In genomic region chr19:15417699-15418098, GRCh38 we compare ENCODE assay signal across 8 cellular contexts. TPM values are rescaled to one million over a fixed set of nuclear protein-coding genes. Genes with fewer than 3 reads are reported as not detected.
DNase-seq lines count a peak whose midpoint lies in the region; ATAC-seq and TF ChIP-seq lines count a peak whose summit lies in the region.

No MANE protein-coding gene starts in this region.

- peak overlapping the region; percentile 74 for H3K27ac ChIP-seq in 22Rv1
- peak overlapping the region; percentile 89; the same call in 1 of the 2 replicates for H3K27ac ChIP-seq in HCT116 (ENCODE audit: low read depth, low read length)
- H3K27ac ChIP-seq in angular gyrus (ENCODE audit: low read depth, low read length) = peak overlapping the region; percentile 42
- peak overlapping the region; percentile 59 for H3K27ac ChIP-seq in temporal lobe (ENCODE audit: low read depth, low read length)

- CTCF ChIA-PET in HCT116 (lab: Charles Lee) = interaction anchor here (5.7 kb wide), 1 partner anchor 137 kb away, joined by 68 read pairs; no protein-coding TSS in a partner anchor

- peak overlapping the region; percentile 99 for H3K9ac ChIP-seq in HCT116 (ENCODE audit: low read length)

- ATAC-seq in HCT116 = no peak
- ATAC-seq in GM21515 (IDR thresholded peaks at IDR 0.05; ENCODE audit: unreplicated experiment) = no peak

- no peak for TF ChIP-seq CTCF in 22Rv1 (IDR thresholded peaks at IDR 0.05)
- no peak for TF ChIP-seq CTCF in HCT116 (IDR thresholded peaks at IDR 0.05 in 2 of 3, conservative IDR thresholded peaks at IDR 0.05 in 1 of 3; ENCODE audit: borderline replicate concordance in 1 of 3, insufficient read depth in 1 of 3, low read depth in 2 of 3, low read length in 2 of 3)
- no peak for TF ChIP-seq CTCF in kidney epithelial cell (IDR thresholded peaks at IDR 0.05; ENCODE audit: insufficient read depth, low read length, poor library complexity, severe bottlenecking)

- peak overlapping the region; percentile 96 to 100 for H3K4me3 ChIP-seq in HCT116 (replicated peaks in 1 of 2; ENCODE audit: low read depth in 1 of 2, low read length in 2 of 2)
- H3K4me3 ChIP-seq in kidney epithelial cell (ENCODE audit: low read depth, low read length) = peak overlapping the region; percentile 100

- no peak for TF ChIP-seq RAD21 in HCT116 (IDR thresholded peaks at IDR 0.05; ENCODE audit: low read depth)

- H3K4me1 ChIP-seq in HCT116 (ENCODE audit: control insufficient read depth in 1 of 2, insufficient read depth in 2 of 2, low read length in 2 of 2) = peaks cover 15 to 16% of the 10 kb centered on the region in 2 experiments; a peak in 3 of 4 replicates

- no peak for TF ChIP-seq POLR2A in HCT116 (IDR thresholded peaks at IDR 0.05; ENCODE audit: borderline replicate concordance, extremely low read depth, insufficient read depth, insufficient read length)

- TSS peak; percentile 48 for BruUV-seq in HCT116 (replicated peaks; lab: Mats Ljungman, UMichigan)

- intact Hi-C loops in HCT116 (cut with micrococcal nuclease) = loop anchor here (2.0 kb wide), 1 partner anchor 37 kb away; no protein-coding TSS in a partner anchor

- H3K36me3 ChIP-seq in HCT116 (ENCODE audit: control insufficient read depth in 1 of 2, insufficient read depth in 2 of 2, low read length in 2 of 2) = peaks cover 2 to 7% of the 10 kb centered on the region in 2 experiments; a peak in 2 of 4 replicates
- no peaks in the 10 kb centered on the region for H3K36me3 ChIP-seq in kidney epithelial cell (ENCODE audit: control insufficient read depth, insufficient read depth, low read length)

- H3K27me3 ChIP-seq in HCT116 (ENCODE audit: insufficient read depth, low read length) (no peaks in the 10 kb centered on the region), kidney epithelial cell (ENCODE audit: control insufficient read depth, insufficient read depth, low read length) (no peaks in the 10 kb centered on the region)

- no peak for DNase-seq in HCT116 (ENCODE audit: low read depth, low spot score)
- no peak for DNase-seq in kidney epithelial cell (ENCODE audit: low read depth)
- no peak for DNase-seq in DMS53 (lab: John Stamatoyannopoulos, UW)
- no peak for DNase-seq in middle frontal gyrus (ENCODE audit: extremely low spot score, low spot score)

- H4K20me1 ChIP-seq in HCT116 (ENCODE audit: insufficient read depth) = peaks cover 8% of the 10 kb centered on the region; the same call in 1 of the 2 replicates

- H3K4me2 ChIP-seq in HCT116 (ENCODE audit: low read length) = peak overlapping the region; percentile 98

- no peaks in the 10 kb centered on the region for H3K9me3 ChIP-seq in HCT116 (ENCODE audit: control insufficient read depth in 1 of 2, insufficient read depth in 1 of 2, low read depth in 1 of 2, low read length in 2 of 2)

- peaks cover 59% of the 10 kb centered on the region for H3K79me2 ChIP-seq in HCT116 (ENCODE audit: insufficient read depth, low read length)

- RAD21 ChIA-PET in HCT116 (lab: Charles Lee; ENCODE audit: low non-redundant PET in 1 of 2, low total read pairs in 2 of 2, uncharacterized antibody in 2 of 2, unreplicated experiment in 2 of 2) = no interaction called here

- H2AFZ ChIP-seq in HCT116 (ENCODE audit: low read depth, low read length, poor library complexity, severe bottlenecking) = no peak overlapping the region

- no peaks in the 10 kb centered on the region for H3K9me2 ChIP-seq in HCT116 (ENCODE audit: insufficient read depth)

- POLR2A ChIA-PET in HCT116 (lab: Charles Lee) = interaction anchor here (0.6 to 1.0 kb wide), 3 partner anchors 25 to 48 kb away, joined by 3 to 5 read pairs (median 4); partner anchors contain the start of gene AKAP8

TF ChIP-seq in HCT116, 20 proteins besides CTCF, POLR2A, EP300 and RAD21:
- TF ChIP-seq SP1 (IDR thresholded peaks at IDR 0.05; ENCODE audit: low read depth) (no peak), JUND (IDR thresholded peaks at IDR 0.05) (no peak), ZFX (IDR thresholded peaks at IDR 0.05) (no peak), MAX (IDR thresholded peaks at IDR 0.05) (no peak), ZNF274 (IDR thresholded peaks at IDR 0.05; ENCODE audit: low read depth, low read length) (no peak), TCF7L2 (IDR thresholded peaks at IDR 0.05; ENCODE audit: borderline replicate concordance, extremely low read depth, insufficient read depth, insufficient read length) (no peak), ATF3 (IDR thresholded peaks at IDR 0.05) (no peak), ELF1 (IDR thresholded peaks at IDR 0.05; ENCODE audit: borderline replicate concordance, low read depth) (no peak), EGR1 (IDR thresholded peaks at IDR 0.05; ENCODE audit: low read depth) (no peak), YY1 (IDR thresholded peaks at IDR 0.05; ENCODE audit: extremely low read depth, insufficient replicate concordance, low read depth, low read length) (no peak), EZH2phosphoT487 (IDR thresholded peaks at IDR 0.05; ENCODE audit: borderline replicate concordance) (no peak), ZBTB33 (IDR thresholded peaks at IDR 0.05; ENCODE audit: extremely low read depth, insufficient replicate concordance, low read length) (no peak), POLR2AphosphoS5 (IDR thresholded peaks at IDR 0.05; ENCODE audit: low read depth, low read length) (no peak), CEBPB (IDR thresholded peaks at IDR 0.05; ENCODE audit: low read depth) (no peak), SIN3A (IDR thresholded peaks at IDR 0.05; ENCODE audit: low read depth) (no peak)

RNA-seq across cellular contexts. Expression of gene AKAP8L, which starts 1.1 kb away (rescaled TPM):
- total RNA-seq in HCT116 (2021; ENCODE audit: unreplicated experiment) (106 TPM), kidney epithelial cell (74.7 and 79.8 TPM in 2 replicates), temporal lobe (52.9 TPM)
- polyA plus RNA-seq in HCT116 (2012) = 84.8 and 106 TPM in 2 replicates

RNA-seq across cellular contexts. Expression of gene WIZ, which starts 32.1 kb away (rescaled TPM):
- total RNA-seq in HCT116 (2021; ENCODE audit: unreplicated experiment) = 28.4 TPM
- polyA plus RNA-seq in HCT116 (2012) = 13.8 and 16.3 TPM in 2 replicates
- 42.7 and 64.1 TPM in 2 replicates for total RNA-seq in kidney epithelial cell
- total RNA-seq in temporal lobe = 19.4 TPM

RNA-seq across cellular contexts. Expression of gene AKAP8, which starts 38.1 kb away (rescaled TPM):
- total RNA-seq in HCT116 (2021; ENCODE audit: unreplicated experiment) (50.6 TPM), kidney epithelial cell (19.2 and 31.4 TPM in 2 replicates), temporal lobe (10.8 TPM)
- 16.5 and 18.4 TPM in 2 replicates for polyA plus RNA-seq in HCT116 (2012)

RNA-seq across cellular contexts. Expression of gene RASAL3, which starts 46.6 kb away (rescaled TPM):
- total RNA-seq in HCT116 (2021; ENCODE audit: unreplicated experiment) (0.57 TPM), kidney epithelial cell (not detected in 2 replicates), temporal lobe (0.25 TPM)
- polyA plus RNA-seq in HCT116 (2012) = not detected in 2 replicates
